ENCODE assay signal across 15 cellular contexts in genomic region chr1:54876814-54877213, GRCh38. TPM values are rescaled to one million over a fixed set of nuclear protein-coding genes. Genes with fewer than 3 reads are reported as not detected.
DNase-seq lines count a peak whose midpoint lies in the region; ATAC-seq, FAIRE-seq and TF ChIP-seq lines count a peak whose summit lies in the region.
"Had no signal": no experiment of that assay in that cellular context is flagged by ENCODE, and none has a peak within 500 bp of the region (broad histone marks: within the 10 kb centered on the region; RNA-seq: fewer than 3 reads in every experiment).

No MANE protein-coding gene starts in this region.

- no TSS peak for BruUV-seq in K562 (replicated peaks; lab: Mats Ljungman, UMichigan)

- H2BK5ac ChIP-seq in mesenchymal stem cell (ENCODE audit: low read depth, low read length, poor library complexity, severe bottlenecking) = no peak overlapping the region

- H3K4ac ChIP-seq in mesenchymal stem cell (ENCODE audit: low read depth in 1 of 2, low read length in 2 of 2) = no peak overlapping the region

- H3K9ac ChIP-seq in K562 (ENCODE audit: insufficient read depth in 1 of 2, low read depth in 2 of 2, low read length in 2 of 2) (no peak overlapping the region), mesenchymal stem cell (ENCODE audit: low read length) (no peak overlapping the region)

- no peak for TF ChIP-seq RAD21 in K562 (CRISPR knock-in tag; conservative IDR thresholded peaks at IDR 0.05 in 1 of 2, IDR thresholded peaks at IDR 0.05 in 1 of 2)

- POLR2A ChIA-PET in K562 (lab: Yijun Ruan, JAX) = interaction anchor here (1.3 kb wide), 1 partner anchor 10 kb away, joined by 5 read pairs; the partner anchor contains the start of gene DHCR24

- no peak overlapping the region for H3K18ac ChIP-seq in mesenchymal stem cell (ENCODE audit: low read depth in 1 of 2, low read length in 2 of 2)

- peaks cover 46% of the 10 kb centered on the region for H3K79me2 ChIP-seq in K562 (ENCODE audit: control insufficient read depth, insufficient read depth, low read length)

- H3K27ac Mint-ChIP-seq in HFFc6 (peak overlapping the region; percentile 42), progenitor cell of endocrine pancreas (peak overlapping the region; percentile 33)
- H3K27ac Mint-ChIP-seq: CD14-positive monocyte; CD8-positive, alpha-beta T cell; IgD-negative memory B cell had no signal

- H3K9me3 ChIP-seq in K562 (replicated peaks; ENCODE audit: control insufficient read depth, insufficient read depth, low read depth, low read length) (no peaks in the 10 kb centered on the region), mesenchymal stem cell (ENCODE audit: control insufficient read depth, low read length) (no peaks in the 10 kb centered on the region), left ventricle myocardium inferior (replicated peaks) (peaks cover 4% of the 10 kb centered on the region)
- H3K9me3 ChIP-seq: A549 had no signal

- H3K4me3 ChIP-seq in K562 (no peak overlapping the region), mesenchymal stem cell (ENCODE audit: insufficient read depth in 1 of 2, low read depth in 1 of 2, low read length in 2 of 2) (no peak overlapping the region), left ventricle myocardium inferior (no peak overlapping the region)
- H3K4me3 ChIP-seq: A549 had no signal

- H3K27me3 ChIP-seq in K562 (ENCODE audit: control insufficient read depth in 2 of 2, insufficient read depth in 2 of 2, low read length in 2 of 2) (no peaks in the 10 kb centered on the region), mesenchymal stem cell (ENCODE audit: control insufficient read depth in 1 of 2, insufficient read depth in 1 of 2, low read length in 2 of 2) (no peaks in the 10 kb centered on the region), left ventricle myocardium inferior (ENCODE audit: low read depth) (no peaks in the 10 kb centered on the region)

- H4K8ac ChIP-seq in mesenchymal stem cell (ENCODE audit: low read length) = no peak overlapping the region

- H3K36me3 ChIP-seq in K562 (ENCODE audit: control insufficient read depth, insufficient read depth, low read length) (peaks cover 88% of the 10 kb centered on the region), mesenchymal stem cell (ENCODE audit: control insufficient read depth in 1 of 2, insufficient read depth in 2 of 2, low read depth in 1 of 2, low read length in 2 of 2) (peaks cover 45 to 56% of the 10 kb centered on the region in 2 experiments), left ventricle myocardium inferior (peaks cover 32% of the 10 kb centered on the region)

- H3K27ac ChIP-seq in K562 (ENCODE audit: extremely low read depth, low read depth, low read length) = no peak overlapping the region
- H3K27ac ChIP-seq in mesenchymal stem cell (ENCODE audit: low read length, poor library complexity, severe bottlenecking) = peak overlapping the region; percentile 13
- no peak overlapping the region for H3K27ac ChIP-seq in left ventricle myocardium inferior (replicated peaks)
- H3K27ac ChIP-seq: A549 had no signal

- H2AFZ ChIP-seq in K562 (ENCODE audit: low read depth, low read length) (no peak overlapping the region), mesenchymal stem cell (ENCODE audit: low read depth, low read length) (no peak overlapping the region)

- no peak for TF ChIP-seq POLR2A in K562 (conservative IDR thresholded peaks at IDR 0.05)

- H3K9me3 Mint-ChIP-seq in HFFc6 (no peaks in the 10 kb centered on the region), progenitor cell of endocrine pancreas (ENCODE audit: low read depth) (no peaks in the 10 kb centered on the region)
- H3K9me3 Mint-ChIP-seq: CD8-positive, alpha-beta T cell had no signal

- no peak for FAIRE-seq in K562 (lab: Jason Lieb, UNC)
- FAIRE-seq: A549 had no signal

- H3K4me2 ChIP-seq in K562 (ENCODE audit: insufficient read depth, low read length) = no peak overlapping the region
- H3K4me2 ChIP-seq in mesenchymal stem cell (ENCODE audit: low read length, poor library complexity, severe bottlenecking) = no peak overlapping the region
- H3K4me2 ChIP-seq: A549 had no signal

- no peak overlapping the region for H2BK12ac ChIP-seq in mesenchymal stem cell (ENCODE audit: low read length in 2 of 2)

- peaks cover 16% of the 10 kb centered on the region for H3K79me1 ChIP-seq in mesenchymal stem cell (replicated peaks; ENCODE audit: low read length, poor library complexity, severe bottlenecking)

- 0 out of 2 replicates have a peak, but pooled peaks cover 9% of the 10 kb centered on the region for H4K20me1 ChIP-seq in K562 (replicated peaks; ENCODE audit: control insufficient read depth, insufficient read depth, low read length)

- H3K23ac ChIP-seq in mesenchymal stem cell (ENCODE audit: low read length in 2 of 2) = no peak overlapping the region

- WGBS in K562 (ENCODE audit: insufficient coverage, low coverage, missing lambda C conversion rate) = 61% methylated on average over 5 of the region's 5 CpGs
- WGBS in mesenchymal stem cell = 100% methylated on average over 4 of the region's 5 CpGs

- peak overlapping the region; percentile 34 for H4K91ac ChIP-seq in mesenchymal stem cell (ENCODE audit: low read length)

- H3K4me1 ChIP-seq in K562 (replicated peaks in 1 of 2; ENCODE audit: control insufficient read depth in 2 of 2, insufficient read depth in 2 of 2, low read length in 2 of 2) (peaks cover 0 to 4% of the 10 kb centered on the region in 2 experiments; a peak in 1 of 5 replicates), mesenchymal stem cell (ENCODE audit: control insufficient read depth, insufficient read depth, low read depth, low read length) (peaks cover 13% of the 10 kb centered on the region), left ventricle myocardium inferior (no peaks in the 10 kb centered on the region)

- ATAC-seq in K562 = no peak
- ATAC-seq: A549; CD8-positive, alpha-beta T cell; HCT116 had no signal

- no peak for TF ChIP-seq EP300 in K562 (IDR thresholded peaks at IDR 0.05; ENCODE audit: low read length)

- H3K14ac ChIP-seq in mesenchymal stem cell (ENCODE audit: low read length in 2 of 2) = no peak overlapping the region

- no peak overlapping the region for H2BK120ac ChIP-seq in mesenchymal stem cell (ENCODE audit: low read depth, low read length)

- peaks cover 37% of the 10 kb centered on the region for H3K4me1 Mint-ChIP-seq in HFFc6 (ENCODE audit: low read depth)
- H3K4me1 Mint-ChIP-seq in progenitor cell of endocrine pancreas (ENCODE audit: low read depth) = peaks cover 27% of the 10 kb centered on the region
- H3K4me1 Mint-ChIP-seq: CD14-positive monocyte had no signal

- no peaks in the 10 kb centered on the region for H3K9me1 ChIP-seq in K562 (ENCODE audit: control insufficient read depth, insufficient read depth, low read length)

- H3K4me3 Mint-ChIP-seq in HFFc6 (no peak overlapping the region), progenitor cell of endocrine pancreas (ENCODE audit: low read depth) (no peak overlapping the region)
- H3K4me3 Mint-ChIP-seq: CD14-positive monocyte; CD8-positive, alpha-beta T cell; IgD-negative memory B cell had no signal

- peak overlapping the region; percentile 13 for H2AK5ac ChIP-seq in mesenchymal stem cell (ENCODE audit: low read length, severe bottlenecking)

- DNase-seq in HFFc6 (no peak), K562 (ENCODE audit: extremely low read depth in 1 of 4, low spot score in 3 of 4) (peak in 1 of 4 experiments; percentile 11), mesenchymal stem cell (no peak), progenitor cell of endocrine pancreas (ENCODE audit: low spot score, unreplicated experiment) (no peak), DMS53 (lab: John Stamatoyannopoulos, UW) (no peak), left ventricle myocardium inferior (no peak), NCI-H82 treated with DMSO at 0.1 percent for 48 hours (lab: John Stamatoyannopoulos, UW; ENCODE audit: unreplicated experiment) (no peak), cardiac septum (ENCODE audit: low spot score) (no peak)
- DNase-seq: CD8-positive, alpha-beta T cell; COR-L47; GF-D8 had no signal

- no peak for TF ChIP-seq CTCF in HFFc6 (IDR thresholded peaks at IDR 0.05)
- TF ChIP-seq CTCF in K562 (IDR thresholded peaks at IDR 0.05 in 2 of 3, conservative IDR thresholded peaks at IDR 0.05 in 1 of 3; ENCODE audit: insufficient read depth in 2 of 3, low read depth in 1 of 3, low read length in 3 of 3) = no peak
- TF ChIP-seq CTCF in progenitor cell of endocrine pancreas (IDR thresholded peaks at IDR 0.05; ENCODE audit: unreplicated experiment) = no peak
- TF ChIP-seq CTCF in left ventricle myocardium inferior (IDR thresholded peaks at IDR 0.05; ENCODE audit: borderline replicate concordance) = no peak

- H3K36me3 Mint-ChIP-seq in HFFc6 (ENCODE audit: low read depth) (peaks cover 35% of the 10 kb centered on the region), progenitor cell of endocrine pancreas (ENCODE audit: insufficient read depth) (peaks cover 31% of the 10 kb centered on the region)

- CTCF ChIA-PET in K562 (lab: Yijun Ruan, JAX; ENCODE audit: low intra/inter-chr PET ratio) = no interaction called here

- H2BK15ac ChIP-seq in mesenchymal stem cell (ENCODE audit: low read depth, poor library complexity, severe bottlenecking) = no peak overlapping the region

- intact Hi-C loops in K562 (cut with micrococcal nuclease) = no loop called here
- intact Hi-C loops in left ventricle myocardium inferior (cut with micrococcal nuclease) = no loop called here
- intact Hi-C loops in cardiac septum (cut with DNase I) = no loop called here

- in situ Hi-C loops in K562 (cut with MboI) = no loop called here

- no peaks in the 10 kb centered on the region; the same call in 1 of the 2 replicates for H3K27me3 Mint-ChIP-seq in HFFc6 (ENCODE audit: insufficient read depth)
- no peaks in the 10 kb centered on the region for H3K27me3 Mint-ChIP-seq in progenitor cell of endocrine pancreas
- H3K27me3 Mint-ChIP-seq: IgD-negative memory B cell had no signal

RNA-seq across cellular contexts. Expression of gene DHCR24, which starts 10.2 kb away (rescaled TPM):
- 10 to 100 TPM; 39.3 to 88.4 (median 74.8) TPM for total RNA-seq in HFFc6 (2021; fragmentation: NEBNext Ultra II Directional; extraction: Animal tissue kit (Norgen Biotek cat#: 25700))
- 237 and 531 TPM in 2 replicates for total RNA-seq in K562 (2011; cell fraction: chromatin; rRNA removed; ENCODE audit: low replicate concordance)
- total RNA-seq in K562 (2011; cell fraction: nucleolus; rRNA removed) = 417 and 435 TPM in 2 replicates
- total RNA-seq in K562 (2011; cell fraction: nucleoplasm; rRNA removed) = 411 and 423 TPM in 2 replicates
- 93.5 and 113 TPM in 2 replicates for total RNA-seq in K562 (2014; rRNA removed)
- total RNA-seq in K562 (2014; rRNA removed; fragmentation: Illumina TruSeq; extraction: Trizol) = 70.6 and 74.3 TPM in 2 replicates
- total RNA-seq in K562 (2015; rRNA removed; fragmentation: Illumina TruSeq; extraction: Trizol) = 79.9 and 82.1 TPM in 2 replicates
- total RNA-seq in K562 (2021) = 158 and 161 TPM in 2 replicates
- polyA plus RNA-seq in K562 (2011; rRNA removed) = 137 and 183 TPM in 2 replicates
- polyA plus RNA-seq in K562 (2011; cell fraction: cytosol; rRNA removed) = 207 and 209 TPM in 2 replicates
- 214 and 280 TPM in 2 replicates for polyA plus RNA-seq in K562 (2011; cell fraction: nucleus; rRNA removed)
- polyA plus RNA-seq in K562 (2012) = 93.6 and 212 TPM in 2 replicates
- 138 and 140 TPM in 2 replicates for polyA plus RNA-seq in K562 (2014; fragmentation: Illumina TruSeq; extraction: Trizol)
- polyA plus RNA-seq in K562 (2014; fragmentation: Nextera tagmentation; extraction: Ambion mirVana) = 10 to 100 TPM; 23.4 to 29.6 TPM
- 69.9 and 70.7 TPM in 2 replicates for polyA plus RNA-seq in K562 (2014; rRNA removed)
- 215 and 292 TPM in 2 replicates for polyA minus RNA-seq in K562 (2011; rRNA and poly(A)+ RNA removed)
- polyA minus RNA-seq in K562 (2011; cell fraction: cytosol; rRNA and poly(A)+ RNA removed) = 158 and 163 TPM in 2 replicates
- polyA minus RNA-seq in K562 (2011; cell fraction: nucleus; rRNA and poly(A)+ RNA removed) = 97.6 and 98.3 TPM in 2 replicates
- polyA plus RNA-seq in mesenchymal stem cell (2013, experiment 1 of 2) = 136 TPM
- 139 TPM for polyA plus RNA-seq in mesenchymal stem cell (2013, experiment 2 of 2)
- total RNA-seq in progenitor cell of endocrine pancreas = 217 and 229 TPM in 2 replicates
- 12.8 TPM for total RNA-seq in left ventricle myocardium inferior
- 40.3 TPM for total RNA-seq in cardiac septum
